Comparison of ENCODE assay signal across 8 cellular contexts in the genomic region with DNA sequence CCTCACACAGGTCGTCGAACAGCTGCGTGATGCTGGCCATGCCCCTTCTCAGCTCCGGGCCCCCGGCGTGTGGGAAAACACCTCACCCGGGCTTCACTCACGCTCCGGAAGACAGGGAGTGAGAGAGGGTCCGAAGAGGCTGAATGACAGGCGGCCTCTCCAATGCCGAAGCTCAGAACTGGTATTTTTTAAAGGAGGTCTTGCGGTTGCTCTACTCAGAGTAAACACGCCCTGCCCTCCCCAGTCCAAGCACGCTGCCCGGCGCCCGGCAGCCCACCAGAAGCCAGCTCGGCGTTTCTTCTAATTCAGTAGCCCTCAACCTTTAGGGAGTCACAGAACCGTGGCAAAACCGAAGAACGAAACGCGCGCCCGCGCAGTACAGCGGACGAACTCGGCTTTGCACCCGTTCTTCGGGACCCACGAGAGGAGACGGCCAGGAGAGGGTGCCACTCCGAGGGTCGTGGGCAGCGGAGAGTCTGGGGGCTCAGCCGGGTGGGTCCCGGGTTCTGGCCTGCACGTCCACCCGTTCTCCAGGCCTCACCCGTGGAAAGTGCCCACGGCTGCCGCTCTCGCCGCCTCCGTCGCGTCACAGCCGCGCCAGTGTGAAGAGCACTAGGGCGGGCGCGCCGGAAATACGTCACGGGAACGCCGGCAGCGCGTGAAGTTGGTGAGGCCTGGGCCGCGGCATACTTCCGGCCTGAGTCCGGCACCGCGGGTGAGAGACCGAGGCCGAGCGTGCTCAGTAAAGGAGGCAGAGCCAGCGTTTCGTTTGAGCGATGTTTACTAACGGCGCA. TPM values are rescaled to one million over a fixed set of nuclear protein-coding genes. Genes with fewer than 3 reads are reported as not detected.
DNase-seq lines count a peak whose midpoint lies in the region; ATAC-seq, FAIRE-seq and TF ChIP-seq lines count a peak whose summit lies in the region.

TSS of gene TUBGCP6 (minus strand) at position 604 of the 794 bp plus-strand sequence. CDS start at position 40, 564 bp downstream.

- peak; percentile 83 for TF ChIP-seq POLR2A in endothelial cell of umbilical vein (IDR thresholded peaks at IDR 0.05; ENCODE audit: low read depth, low read length)

- H3K4me1 ChIP-seq in CD8-positive, alpha-beta memory T cell (ENCODE audit: insufficient read depth, low read length): peaks cover 54% of the 10 kb centered on the region
- peaks cover 50% of the 10 kb centered on the region for H3K4me1 ChIP-seq in OCI-LY1 (ENCODE audit: insufficient read depth, low read length, severe bottlenecking)
- H3K4me1 ChIP-seq in endothelial cell of umbilical vein (ENCODE audit: control insufficient read depth, extremely low read depth, insufficient read depth, low read length): peaks cover 26% of the 10 kb centered on the region
- peaks cover 68% of the 10 kb centered on the region for H3K4me1 ChIP-seq in mononuclear cell (ENCODE audit: insufficient read depth, low read length)

- no peaks in the 10 kb centered on the region for H3K27me3 ChIP-seq in CD8-positive, alpha-beta memory T cell (ENCODE audit: insufficient read depth, low read length, poor library complexity, severe bottlenecking)
- H3K27me3 ChIP-seq in OCI-LY1 (ENCODE audit: insufficient read depth, low read length) (no peaks in the 10 kb centered on the region), endothelial cell of umbilical vein (ENCODE audit: control insufficient read depth in 2 of 2, insufficient read depth in 2 of 2, low read length in 2 of 2) (no peaks in the 10 kb centered on the region), mononuclear cell (ENCODE audit: insufficient read depth, low read length) (no peaks in the 10 kb centered on the region)

- H3K4me3 Mint-ChIP-seq in CD8-positive, alpha-beta memory T cell: peak within 1 kb of the TSS; percentile 84 to 100 (median 98)

- H3K9me2 ChIP-seq in OCI-LY1 (ENCODE audit: low read depth, low read length): no peaks in the 10 kb centered on the region

- H3K9ac ChIP-seq in OCI-LY1 (ENCODE audit: low read length) (peak within 1 kb of the TSS; percentile 92), endothelial cell of umbilical vein (replicated peaks; ENCODE audit: extremely low read depth, insufficient read depth, low read length) (peak within 1 kb of the TSS; percentile 91)

- DNase-seq in CD8-positive, alpha-beta memory T cell: peak; percentile 89 to 92 (median 90)
- DNase-seq in HT1080 (ENCODE audit: low read depth) (peak; percentile 86), endothelial cell of umbilical vein (ENCODE audit: low read depth, low spot score) (peak; percentile 88)
- DNase-seq in activated CD8-positive, alpha-beta memory T cell treated with anti-CD3 and anti-CD28 coated beads, Interleukin-2, amount 50 U/mL, for 48 hours: peak; percentile 97
- DNase-seq in stimulated activated CD8-positive, alpha-beta memory T cell treated with anti-CD3 and anti-CD28 coated beads, Interleukin-2, amount 100 ng/mL, for 48 hours (ENCODE audit: low read depth in 2 of 2): peak; percentile 91 to 92

- H3K4me1 Mint-ChIP-seq in CD8-positive, alpha-beta memory T cell: peaks cover 34 to 66% (median 41%) of the 10 kb centered on the region in 3 donors

- peak within 1 kb of the TSS; percentile 99 for H3K27ac ChIP-seq in CD8-positive, alpha-beta memory T cell (ENCODE audit: low read depth, low read length)
- H3K27ac ChIP-seq in OCI-LY1 (ENCODE audit: low read depth, low read length, poor library complexity, severe bottlenecking) (peak within 1 kb of the TSS; percentile 87), endothelial cell of umbilical vein (ENCODE audit: insufficient read depth, low read depth, low read length) (peak within 1 kb of the TSS; percentile 73)

- peak; percentile 84 for FAIRE-seq in endothelial cell of umbilical vein (lab: Jason Lieb, UNC)

- H2AFZ ChIP-seq in OCI-LY1 (ENCODE audit: low read length): no peak within 1 kb of the TSS
- peak within 1 kb of the TSS; percentile 90 for H2AFZ ChIP-seq in endothelial cell of umbilical vein (ENCODE audit: low read depth, low read length)

- H3K4me3 ChIP-seq in CD8-positive, alpha-beta memory T cell (ENCODE audit: low read length): peak within 1 kb of the TSS; percentile 77
- peak within 1 kb of the TSS; percentile 95 for H3K4me3 ChIP-seq in OCI-LY1 (ENCODE audit: low read depth, low read length, poor library complexity, severe bottlenecking)
- H3K4me3 ChIP-seq in endothelial cell of umbilical vein (replicated peaks in 1 of 3; ENCODE audit: insufficient read depth in 1 of 3, low read depth in 1 of 3, low read length in 3 of 3): peak within 1 kb of the TSS; percentile 55 to 98 (median 90)
- peak within 1 kb of the TSS; percentile 73 for H3K4me3 ChIP-seq in mononuclear cell (ENCODE audit: low read length)

- TF ChIP-seq CTCF in OCI-LY1 (IDR thresholded peaks at IDR 0.05; ENCODE audit: low read length) (no peak; the same call in 1 of the 2 replicates), endothelial cell of umbilical vein (IDR thresholded peaks at IDR 0.05; ENCODE audit: extremely low read depth in 1 of 2, insufficient read depth in 1 of 2, low read depth in 1 of 2, low read length in 2 of 2) (no peak)

- peaks cover 0 to 36% (median 5%) of the 10 kb centered on the region in 3 donors for H3K36me3 Mint-ChIP-seq in CD8-positive, alpha-beta memory T cell

- H4K20me1 ChIP-seq in OCI-LY1 (ENCODE audit: insufficient read depth, low read length): no peaks in the 10 kb centered on the region
- no peaks in the 10 kb centered on the region for H4K20me1 ChIP-seq in endothelial cell of umbilical vein (replicated peaks; ENCODE audit: control insufficient read depth, extremely low read depth, insufficient read depth, low read length)

- CTCF ChIA-PET in CD8-positive, alpha-beta memory T cell (lab: Charles Lee): interaction anchor here (0.8 to 4.7 kb wide), 14 partner anchors 7 to 376 kb away, joined by 3 to 28 read pairs (median 4); partner anchors contain the start of genes HDAC10, SCO2 and SYCE3
- CTCF ChIA-PET in endothelial cell of umbilical vein (lab: Charles Lee): interaction anchor here (0.9 to 1.4 kb wide), 3 partner anchors 23 to 281 kb away, joined by 4 to 5 read pairs (median 4); partner anchors contain the start of gene SCO2

- no peaks in the 10 kb centered on the region for H3K9me1 ChIP-seq in endothelial cell of umbilical vein (replicated peaks; ENCODE audit: control insufficient read depth, extremely low read depth, insufficient read depth, low read length)

- POLR2A ChIA-PET in CD8-positive, alpha-beta memory T cell (lab: Charles Lee): interaction anchor here (0.7 to 1.3 kb wide), 6 partner anchors 25 to 281 kb away, joined by 3 to 10 read pairs (median 5); partner anchors contain the start of genes LMF2, MAPK11, NCAPH2 and SCO2
- POLR2A ChIA-PET in endothelial cell of umbilical vein (lab: Charles Lee): no interaction called here

- ATAC-seq in GM19468 (IDR thresholded peaks at IDR 0.05; ENCODE audit: extremely low read depth, unreplicated experiment): peak; percentile 42

- peak within 1 kb of the TSS; percentile 94 to 100 (median 98) for H3K27ac Mint-ChIP-seq in CD8-positive, alpha-beta memory T cell

- intact Hi-C loops in endothelial cell of umbilical vein (cut with micrococcal nuclease): no loop called here

- peaks cover 20% of the 10 kb centered on the region for H3K36me3 ChIP-seq in CD8-positive, alpha-beta memory T cell (ENCODE audit: insufficient read depth, low read length)
- H3K36me3 ChIP-seq in OCI-LY1 (ENCODE audit: insufficient read depth, low read length) (peaks cover 25% of the 10 kb centered on the region; the same call in 1 of the 2 replicates), endothelial cell of umbilical vein (ENCODE audit: control insufficient read depth in 2 of 2, extremely low read depth in 1 of 2, insufficient read depth in 2 of 2, low read length in 2 of 2) (peaks cover 0 to 11% of the 10 kb centered on the region in 2 experiments)

- H3K9me3 ChIP-seq in CD8-positive, alpha-beta memory T cell (ENCODE audit: low read length): no peaks in the 10 kb centered on the region
- H3K9me3 ChIP-seq in OCI-LY1 (ENCODE audit: low read length) (no peaks in the 10 kb centered on the region), endothelial cell of umbilical vein (replicated peaks; ENCODE audit: control insufficient read depth, insufficient read depth, low read length) (no peaks in the 10 kb centered on the region), mononuclear cell (ENCODE audit: low read depth, low read length) (no peaks in the 10 kb centered on the region)

- no peaks in the 10 kb centered on the region for H3K9me3 Mint-ChIP-seq in CD8-positive, alpha-beta memory T cell

- peak within 1 kb of the TSS; percentile 91 for H3K4me2 ChIP-seq in OCI-LY1 (ENCODE audit: low read length)
- H3K4me2 ChIP-seq in endothelial cell of umbilical vein (ENCODE audit: insufficient read depth, low read length): peak within 1 kb of the TSS; percentile 94

- H3K79me2 ChIP-seq in OCI-LY1 (ENCODE audit: insufficient read depth, low read length) (peaks cover 23% of the 10 kb centered on the region), endothelial cell of umbilical vein (ENCODE audit: control insufficient read depth, insufficient read depth, low read length) (peaks cover 43% of the 10 kb centered on the region)

- dilution Hi-C loops in endothelial cell of umbilical vein (cut with MboI; ENCODE audit: extremely low pct_ligation_motif_present, low sequenced_read_pairs): no loop called here

- BruUV-seq in endothelial cell of umbilical vein (replicated peaks; lab: Mats Ljungman, UMichigan): no TSS peak

- H3K27me3 Mint-ChIP-seq in CD8-positive, alpha-beta memory T cell: peaks cover 0 to 1% of the 10 kb centered on the region in 2 donors

- H3F3A ChIP-seq in OCI-LY1 (ENCODE audit: insufficient read depth, low read length): peaks cover 8% of the 10 kb centered on the region; the same call in 1 of the 2 replicates

TF ChIP-seq in endothelial cell of umbilical vein, 7 proteins besides CTCF, POLR2A, EP300 and RAD21 (continues in another document):
- TF ChIP-seq POLR2AphosphoS5 (IDR thresholded peaks at IDR 0.05; ENCODE audit: insufficient read depth, low read depth, low read length) (peak; percentile 94), FOS (IDR thresholded peaks at IDR 0.05; ENCODE audit: borderline replicate concordance, insufficient read depth, low read length) (no peak)

RNA-seq across cellular contexts. Expression of gene TUBGCP6, which starts in this region (rescaled TPM):
- total RNA-seq in CD8-positive, alpha-beta memory T cell: 10 to 100 TPM; 51.4 to 52.2 TPM
- 18.6 TPM for polyA plus RNA-seq in CD8-positive, alpha-beta memory T cell
- total RNA-seq in HT1080 (2014; rRNA removed; shearing (Covaris generic)): 13.1 and 14.2 TPM in 2 replicates
- polyA plus RNA-seq in HT1080 (2015; cell fraction: cytosol; rRNA removed): 3.9 and 5.5 TPM in 2 replicates
- polyA plus RNA-seq in HT1080 (2015; cell fraction: nucleus; rRNA removed): 82.8 and 86.1 TPM in 2 replicates
- total RNA-seq in endothelial cell of umbilical vein (41.5 and 45.3 TPM in 2 replicates), mononuclear cell (45.1 TPM)
- polyA plus RNA-seq in endothelial cell of umbilical vein: 33.1 and 42.7 TPM in 2 replicates
- 7.6 and 13.4 TPM in 2 replicates for polyA plus RNA-seq in endothelial cell of umbilical vein (2011; cell fraction: cytosol; rRNA removed)
- 261 and 282 TPM in 2 replicates for polyA plus RNA-seq in endothelial cell of umbilical vein (2011; cell fraction: nucleus; rRNA removed)
- polyA plus RNA-seq in endothelial cell of umbilical vein (2012): 19.7 and 24.2 TPM in 2 replicates
- polyA minus RNA-seq in endothelial cell of umbilical vein: 23.3 and 25.1 TPM in 2 replicates
- polyA minus RNA-seq in endothelial cell of umbilical vein (2011; cell fraction: cytosol; rRNA and poly(A)+ RNA removed): 5.6 TPM
- 38.8 and 57.6 TPM in 2 replicates for polyA minus RNA-seq in endothelial cell of umbilical vein (2011; cell fraction: nucleus; rRNA and poly(A)+ RNA removed)

Comparison
In these comparisons a context has a peak if more than half of its experiments do, and no peak if none do; other contexts are left out.
1. Peak in every context shown above with its lines: DNase-seq, ATAC-seq, H3K4me3 ChIP-seq and H3K27ac ChIP-seq.